In genomic region chrX:119648421-119648775, GRCh38 we compare ENCODE assay signal across 13 cellular contexts.
DNase-seq lines count a peak whose midpoint lies in the region; ATAC-seq and TF ChIP-seq lines count a peak whose summit lies in the region.
"Had no signal": no experiment of that assay in that cellular context is flagged by ENCODE, and none has a peak within 500 bp of the region (broad histone marks: within the 10 kb centered on the region; RNA-seq: fewer than 3 reads in every experiment).

No MANE protein-coding gene starts in this region.

- peak overlapping the region; percentile 69 for H3K9ac ChIP-seq in KMS-11
- H3K9ac ChIP-seq: GM23248 had no signal

- no peak for TF ChIP-seq CTCF in KMS-11 (conservative IDR thresholded peaks at IDR 0.05; ENCODE audit: low read depth, low read length)

- peak overlapping the region; percentile 84 for H3K4me2 ChIP-seq in KMS-11

- peak; percentile 2 for ATAC-seq in GM18858 (IDR thresholded peaks at IDR 0.05; ENCODE audit: unreplicated experiment)
- peak; percentile 25 for ATAC-seq in GM21447 (IDR thresholded peaks at IDR 0.05; ENCODE audit: unreplicated experiment)
- ATAC-seq: right lobe of liver had no signal

- peak; percentile 2 to 61 for DNase-seq in erythroblast (lab: John Stamatoyannopoulos, UW)
- DNase-seq in retina = no peak
- no peak for DNase-seq in anterior cingulate cortex (lab: John Stamatoyannopoulos, UW)
- DNase-seq in activated effector memory CD4-positive, alpha-beta T cell treated with Interleukin-2 at 50 U/mL for 16 hours = no peak
- DNase-seq: Caco-2, GM23248, MG63, mucosa of descending colon, right lobe of liver had no signal

- H2AFZ ChIP-seq in KMS-11 (ENCODE audit: low read depth) = peak overlapping the region; percentile 36; the same call in 1 of the 2 replicates
- H2AFZ ChIP-seq: GM23248 had no signal

- no peaks in the 10 kb centered on the region for H3K27me3 ChIP-seq in KMS-11 (ENCODE audit: insufficient read depth, low read depth)
- H3K27me3 ChIP-seq: MG63, right lobe of liver, SJSA1 had no signal

- no peak overlapping the region for H3K4me3 ChIP-seq in KMS-11 (IDR thresholded peaks at IDR 0.05; ENCODE audit: insufficient read depth, low read depth, low read length)
- H3K4me3 ChIP-seq: GM23248, MG63, mucosa of descending colon, right lobe of liver, SJSA1 had no signal

- no peaks in the 10 kb centered on the region for H4K20me1 ChIP-seq in KMS-11 (ENCODE audit: insufficient read depth)

- no peaks in the 10 kb centered on the region for H3K36me3 ChIP-seq in KMS-11 (ENCODE audit: insufficient read depth)
- H3K36me3 ChIP-seq: MG63, SJSA1 had no signal

- H3K27ac ChIP-seq in KMS-11 = peak overlapping the region; percentile 99
- H3K27ac ChIP-seq: GM23248, right lobe of liver, SJSA1 had no signal

- no peak for TF ChIP-seq POLR2A in erythroblast (IDR thresholded peaks at IDR 0.05; ENCODE audit: low read length)

- H3K4me1 ChIP-seq in KMS-11 (ENCODE audit: low read depth, poor library complexity, severe bottlenecking) = peaks cover 87% of the 10 kb centered on the region
- H3K4me1 ChIP-seq: Caco-2, right lobe of liver, SJSA1 had no signal

- H3K79me2 ChIP-seq in KMS-11 (ENCODE audit: insufficient read depth, low read depth) = 0 out of 2 replicates have a peak, but pooled peaks cover 15% of the 10 kb centered on the region

Comparison
In these comparisons a context has a peak if more than half of its experiments do, and no peak if none do; other contexts are left out.
1. DNase-seq: peak in erythroblast (2 of 2); none in retina (single experiment), anterior cingulate cortex (0 of 58) and activated effector memory CD4-positive, alpha-beta T cell treated with Interleukin-2 at 50 U/mL for 16 hours (single experiment).